ENCODE assay signal across 13 cellular contexts in genomic region chr3:65356331-65357286, GRCh38.
DNase-seq lines count a peak whose midpoint lies in the region; ATAC-seq and TF ChIP-seq lines count a peak whose summit lies in the region.
"Had no signal": no experiment of that assay in that cellular context is flagged by ENCODE, and none has a peak within 500 bp of the region (broad histone marks: within the 10 kb centered on the region; RNA-seq: fewer than 3 reads in every experiment).

No MANE protein-coding gene starts in this region.

- no peaks in the 10 kb centered on the region for H3K4me1 Mint-ChIP-seq in activated naive CD8-positive, alpha-beta T cell treated with anti-CD3 and anti-CD28 coated beads, Interleukin-2, amount 50 U/mL, for 24 hours
- no peaks in the 10 kb centered on the region for H3K4me1 Mint-ChIP-seq in stimulated activated memory B cell treated with anti-CD40 and anti-IgM and Interleukin-4, amounts not matched to agents 10 μg/mL and 1 μg/mL and 100 μg/mL, for 72 hours
- H3K4me1 Mint-ChIP-seq: immature natural killer cell had no signal

- H2AK5ac ChIP-seq in mesenchymal stem cell (ENCODE audit: low read length, severe bottlenecking): no peak overlapping the region

- H3K27ac ChIP-seq in SK-N-SH (ENCODE audit: low read depth in 2 of 2, low read length in 1 of 2) (no peak overlapping the region), fibroblast of lung (ENCODE audit: insufficient read depth, low read length) (no peak overlapping the region), mesenchymal stem cell (ENCODE audit: low read length, poor library complexity, severe bottlenecking) (no peak overlapping the region), upper lobe of left lung (no peak overlapping the region)
- H3K27ac ChIP-seq: 22Rv1, HL-60, neutrophil had no signal

- WGBS in SK-N-SH (ENCODE audit: low lambda C conversion rate): 98% methylated on average over 58 of the region's 74 CpGs
- WGBS in mesenchymal stem cell: 77% methylated on average over 72 of the region's 74 CpGs
- WGBS in upper lobe of left lung, 2 donors: 57 to 73% methylated on average over 58 to 62 of the region's 74 CpGs

- H4K20me1 ChIP-seq in SK-N-SH (ENCODE audit: insufficient read depth) (no peaks in the 10 kb centered on the region), fibroblast of lung (ENCODE audit: control insufficient read depth, extremely low read depth, insufficient read depth, low read length) (no peaks in the 10 kb centered on the region)

- H3K9me3 Mint-ChIP-seq in activated naive CD8-positive, alpha-beta T cell treated with anti-CD3 and anti-CD28 coated beads, Interleukin-2, amount 50 U/mL, for 24 hours: peaks cover 5% of the 10 kb centered on the region
- peaks cover 2% of the 10 kb centered on the region for H3K9me3 Mint-ChIP-seq in stimulated activated memory B cell treated with anti-CD40 and anti-IgM and Interleukin-4, amounts not matched to agents 10 μg/mL and 1 μg/mL and 100 μg/mL, for 72 hours

- H2BK5ac ChIP-seq in mesenchymal stem cell (ENCODE audit: low read depth, low read length, poor library complexity, severe bottlenecking): no peak overlapping the region

- H3K4me2 ChIP-seq in SK-N-SH (no peak overlapping the region), fibroblast of lung (ENCODE audit: extremely low read depth, insufficient read depth, low read length) (peak overlapping the region; percentile 64), mesenchymal stem cell (ENCODE audit: low read length, poor library complexity, severe bottlenecking) (no peak overlapping the region)

- no peak for TF ChIP-seq POLR2A in upper lobe of left lung (IDR thresholded peaks at IDR 0.05)

- no peak overlapping the region for H3K18ac ChIP-seq in mesenchymal stem cell (ENCODE audit: low read depth in 1 of 2, low read length in 2 of 2)

- no peak for TF ChIP-seq CTCF in SK-N-SH (IDR thresholded peaks at IDR 0.05)
- TF ChIP-seq CTCF in fibroblast of lung (conservative IDR thresholded peaks at IDR 0.05 in 1 of 2, IDR thresholded peaks at IDR 0.05 in 1 of 2; ENCODE audit: low read depth in 1 of 2, low read length in 2 of 2): peak in 1 of 2 donors; percentile 11
- TF ChIP-seq CTCF in upper lobe of left lung (IDR thresholded peaks at IDR 0.05): no peak

- H3K9me2 ChIP-seq in SK-N-SH: no peaks in the 10 kb centered on the region

- H3K27me3 ChIP-seq in SK-N-SH (ENCODE audit: insufficient read depth) (no peaks in the 10 kb centered on the region), fibroblast of lung (ENCODE audit: control insufficient read depth, insufficient read depth, low read length) (no peaks in the 10 kb centered on the region), mesenchymal stem cell (ENCODE audit: control insufficient read depth in 1 of 2, insufficient read depth in 1 of 2, low read length in 2 of 2) (no peaks in the 10 kb centered on the region), upper lobe of left lung (no peaks in the 10 kb centered on the region)

- H3K23ac ChIP-seq in mesenchymal stem cell (ENCODE audit: low read length in 2 of 2): no peak overlapping the region

- no peak overlapping the region for H3K4ac ChIP-seq in mesenchymal stem cell (ENCODE audit: low read depth in 1 of 2, low read length in 2 of 2)

- H3K36me3 ChIP-seq in SK-N-SH (replicated peaks in 1 of 2; ENCODE audit: control insufficient read depth in 1 of 2, insufficient read depth in 2 of 2, low read length in 1 of 2) (peaks cover 2 to 24% of the 10 kb centered on the region in 2 experiments), fibroblast of lung (ENCODE audit: control insufficient read depth, insufficient read depth, low read length) (no peaks in the 10 kb centered on the region), mesenchymal stem cell (ENCODE audit: control insufficient read depth in 1 of 2, insufficient read depth in 2 of 2, low read depth in 1 of 2, low read length in 2 of 2) (peaks cover 8 to 25% of the 10 kb centered on the region in 2 experiments), upper lobe of left lung (peaks cover 0 to 24% (median 9%) of the 10 kb centered on the region in 4 donors)
- H3K36me3 ChIP-seq: neutrophil had no signal

- no peak for TF ChIP-seq RAD21 in SK-N-SH (IDR thresholded peaks at IDR 0.05; ENCODE audit: low read length)

- no peak overlapping the region for H4K8ac ChIP-seq in mesenchymal stem cell (ENCODE audit: low read length)

- H3K79me2 ChIP-seq in SK-N-SH (ENCODE audit: insufficient read depth) (no peaks in the 10 kb centered on the region), fibroblast of lung (ENCODE audit: control insufficient read depth, insufficient read depth, low read length) (no peaks in the 10 kb centered on the region)

- ATAC-seq in SK-N-SH treated with all-trans-retinoic acid at 6 μM for 48 hours: no peak
- ATAC-seq in upper lobe of left lung (ENCODE audit: low FRiP score in 2 of 2): peak in 1 of 2 donors; percentile 16
- no peak for ATAC-seq in activated naive CD8-positive, alpha-beta T cell treated with anti-CD3 and anti-CD28 coated beads, Interleukin-2, amount 50 U/mL, for 24 hours
- ATAC-seq in GM18520 (IDR thresholded peaks at IDR 0.05; ENCODE audit: unreplicated experiment): no peak
- ATAC-seq in stimulated activated memory B cell treated with anti-CD40 and anti-IgM and Interleukin-4, amounts not matched to agents 10 μg/mL and 1 μg/mL and 100 μg/mL, for 72 hours: no peak

- H3K79me1 ChIP-seq in mesenchymal stem cell (replicated peaks; ENCODE audit: low read length, poor library complexity, severe bottlenecking): no peaks in the 10 kb centered on the region

- no peak for TF ChIP-seq EP300 in SK-N-SH (IDR thresholded peaks at IDR 0.05; ENCODE audit: borderline replicate concordance in 1 of 2, low read depth in 1 of 2, low read length in 1 of 2)
- TF ChIP-seq EP300 in upper lobe of left lung (IDR thresholded peaks at IDR 0.05): no peak

- H3K9me3 ChIP-seq in SK-N-SH: no peaks in the 10 kb centered on the region
- no peaks in the 10 kb centered on the region for H3K9me3 ChIP-seq in fibroblast of lung (ENCODE audit: control insufficient read depth, insufficient read depth, low read depth, low read length)
- peaks cover 3% of the 10 kb centered on the region for H3K9me3 ChIP-seq in mesenchymal stem cell (ENCODE audit: control insufficient read depth, low read length)
- no peaks in the 10 kb centered on the region for H3K9me3 ChIP-seq in upper lobe of left lung
- H3K9me3 ChIP-seq: neutrophil had no signal

- DNase-seq in SK-N-SH (peak; percentile 26), fibroblast of lung (ENCODE audit: low read depth in 2 of 2) (peak in 1 of 2 donors; percentile 40), mesenchymal stem cell (peak; percentile 10), upper lobe of left lung (peak in 1 of 2 donors; percentile 79)
- DNase-seq in activated naive CD8-positive, alpha-beta T cell treated with anti-CD3 and anti-CD28 coated beads, Interleukin-2, amount 50 U/mL, for 24 hours: no peak
- DNase-seq: immature natural killer cell had no signal

- no peak overlapping the region for H3K4me3 ChIP-seq in SK-N-SH (ENCODE audit: low read depth in 2 of 2, low read length in 1 of 2)
- peak overlapping the region; percentile 13 to 54 (median 42) for H3K4me3 ChIP-seq in fibroblast of lung (replicated peaks in 1 of 4; ENCODE audit: control extremely low read depth in 1 of 4, insufficient read depth in 1 of 4, low read depth in 3 of 4, low read length in 4 of 4)
- H3K4me3 ChIP-seq in mesenchymal stem cell (ENCODE audit: insufficient read depth in 1 of 2, low read depth in 1 of 2, low read length in 2 of 2): peak overlapping the region in 1 of 2 experiments; percentile 69
- H3K4me3 ChIP-seq in upper lobe of left lung: peak overlapping the region in 3 of 4 donors; percentile 9 to 25 (median 23)

- POLR2A ChIA-PET in SK-N-SH (lab: Yijun Ruan, JAX): no interaction called here

- no peaks in the 10 kb centered on the region for H3F3A ChIP-seq in SK-N-SH (replicated peaks; ENCODE audit: insufficient read depth)

- no peak overlapping the region for H2BK12ac ChIP-seq in mesenchymal stem cell (ENCODE audit: low read length in 2 of 2)

- peak overlapping the region; percentile 21 for H2BK15ac ChIP-seq in mesenchymal stem cell (ENCODE audit: low read depth, poor library complexity, severe bottlenecking)

- no peaks in the 10 kb centered on the region for H3K36me3 Mint-ChIP-seq in activated naive CD8-positive, alpha-beta T cell treated with anti-CD3 and anti-CD28 coated beads, Interleukin-2, amount 50 U/mL, for 24 hours (ENCODE audit: low read depth)
- H3K36me3 Mint-ChIP-seq in stimulated activated memory B cell treated with anti-CD40 and anti-IgM and Interleukin-4, amounts not matched to agents 10 μg/mL and 1 μg/mL and 100 μg/mL, for 72 hours: no peaks in the 10 kb centered on the region
- H3K36me3 Mint-ChIP-seq: immature natural killer cell had no signal

- no peak overlapping the region for H3K27ac Mint-ChIP-seq in activated naive CD8-positive, alpha-beta T cell treated with anti-CD3 and anti-CD28 coated beads, Interleukin-2, amount 50 U/mL, for 24 hours
- H3K27ac Mint-ChIP-seq in stimulated activated memory B cell treated with anti-CD40 and anti-IgM and Interleukin-4, amounts not matched to agents 10 μg/mL and 1 μg/mL and 100 μg/mL, for 72 hours: no peak overlapping the region
- H3K27ac Mint-ChIP-seq: immature natural killer cell; stimulated activated naive CD8-positive, alpha-beta T cell treated with anti-CD3 and anti-CD28 coated beads, Interleukin-15, Interleukin-2, amounts not matched to agents 100 ng/mL and 50 ng/mL, for 24 hours had no signal

- no peaks in the 10 kb centered on the region; a peak in 1 of 4 replicates for H3K4me1 ChIP-seq in SK-N-SH (ENCODE audit: control insufficient read depth in 1 of 2, insufficient read depth in 2 of 2, low read depth in 1 of 2, low read length in 1 of 2)
- H3K4me1 ChIP-seq in fibroblast of lung (ENCODE audit: control insufficient read depth, extremely low read depth, insufficient read depth, low read length): no peaks in the 10 kb centered on the region
- H3K4me1 ChIP-seq in mesenchymal stem cell (ENCODE audit: control insufficient read depth, insufficient read depth, low read depth, low read length): peaks cover 3% of the 10 kb centered on the region
- H3K4me1 ChIP-seq in upper lobe of left lung: no peaks in the 10 kb centered on the region

- H3K9ac ChIP-seq in SK-N-SH: no peak overlapping the region
- no peak overlapping the region for H3K9ac ChIP-seq in fibroblast of lung (ENCODE audit: insufficient read depth, low read length)
- peak overlapping the region; percentile 5 for H3K9ac ChIP-seq in mesenchymal stem cell (ENCODE audit: low read length)

- no peak overlapping the region for H3K14ac ChIP-seq in mesenchymal stem cell (ENCODE audit: low read length in 2 of 2)

- H4K91ac ChIP-seq in mesenchymal stem cell (ENCODE audit: low read length): peak overlapping the region; percentile 71

- H3K27me3 Mint-ChIP-seq in activated naive CD8-positive, alpha-beta T cell treated with anti-CD3 and anti-CD28 coated beads, Interleukin-2, amount 50 U/mL, for 24 hours: peaks cover 24% of the 10 kb centered on the region
- H3K27me3 Mint-ChIP-seq in stimulated activated memory B cell treated with anti-CD40 and anti-IgM and Interleukin-4, amounts not matched to agents 10 μg/mL and 1 μg/mL and 100 μg/mL, for 72 hours: peaks cover 10% of the 10 kb centered on the region

- H2AFZ ChIP-seq in SK-N-SH (ENCODE audit: low read depth) (no peak overlapping the region), fibroblast of lung (ENCODE audit: low read length) (peak overlapping the region; percentile 64), mesenchymal stem cell (ENCODE audit: low read depth, low read length) (no peak overlapping the region)

- no peak overlapping the region for H3K4me3 Mint-ChIP-seq in activated naive CD8-positive, alpha-beta T cell treated with anti-CD3 and anti-CD28 coated beads, Interleukin-2, amount 50 U/mL, for 24 hours
- H3K4me3 Mint-ChIP-seq in stimulated activated memory B cell treated with anti-CD40 and anti-IgM and Interleukin-4, amounts not matched to agents 10 μg/mL and 1 μg/mL and 100 μg/mL, for 72 hours: no peak overlapping the region
- H3K4me3 Mint-ChIP-seq: immature natural killer cell; stimulated activated naive CD8-positive, alpha-beta T cell treated with anti-CD3 and anti-CD28 coated beads, Interleukin-15, Interleukin-2, amounts not matched to agents 100 ng/mL and 50 ng/mL, for 24 hours had no signal

- CTCF ChIA-PET in SK-N-SH (lab: Yijun Ruan, JAX): no interaction called here

- H2BK120ac ChIP-seq in mesenchymal stem cell (ENCODE audit: low read depth, low read length): no peak overlapping the region

Comparison
In these comparisons a context has a peak if more than half of its experiments do, and no peak if none do; other contexts are left out.
1. H3K4me3 ChIP-seq: peak in fibroblast of lung (4 of 4) and upper lobe of left lung (3 of 4); none in SK-N-SH (0 of 2).